ENCODE assay signal across 22 cellular contexts in the genomic region with DNA sequence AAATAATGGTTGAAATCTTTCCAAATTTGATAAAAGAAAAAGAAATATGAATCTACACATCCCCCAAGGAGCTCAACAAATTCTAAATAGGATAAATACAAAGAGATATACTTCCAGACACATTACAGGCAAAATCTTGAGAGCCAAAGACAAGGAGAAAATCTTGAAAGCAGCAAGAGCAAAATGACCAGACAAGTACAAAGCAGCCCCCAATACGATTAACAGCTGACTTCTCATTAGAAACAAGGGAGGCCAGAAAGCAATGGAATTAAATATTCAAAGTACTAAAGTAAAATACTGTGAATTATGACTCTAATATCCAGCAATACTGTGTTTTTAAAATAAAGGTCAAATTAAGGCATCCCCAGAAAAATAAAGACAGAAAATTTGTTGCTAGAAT.
"Had no signal": no experiment of that assay in that cellular context is flagged by ENCODE, and none has a peak within 500 bp of the region (broad histone marks: within the 10 kb centered on the region; RNA-seq: fewer than 3 reads in every experiment).

No MANE protein-coding gene starts in this region.

- ATAC-seq: activated CD4-positive, alpha-beta T cell treated with anti-CD3 and anti-CD28 coated beads for 36 hours; foreskin keratinocyte; natural killer cell; T-cell had no signal

- H3K4me3 ChIP-seq: testis had no signal

- H3K9me3 ChIP-seq: testis had no signal

- H3K27ac Mint-ChIP-seq: activated B cell treated with CpG ODN at 0.5 μM for 24 hours; activated CD4-positive, alpha-beta memory T cell treated with anti-CD3 and anti-CD28 coated beads for 36 hours; activated CD4-positive, alpha-beta T cell treated with anti-CD3 and anti-CD28 coated beads for 36 hours; activated naive CD4-positive, alpha-beta T cell treated with anti-CD3 and anti-CD28 coated beads, Interleukin-2, amount 10 ng/mL, durations not matched to agents 7 days and 5 days; brain; mesothelial cell of epicardium; natural killer cell; progenitor cell of endocrine pancreas; T-cell; T-helper 2 cell treated with Interferon-gamma antibody and Interleukin-4, amounts not matched to agents 5 μg/mL and 100 μg/mL, for 36 hours; type B pancreatic cell had no signal

- H3K36me3 Mint-ChIP-seq: natural killer cell, type B pancreatic cell had no signal

- H3K27ac ChIP-seq: foreskin keratinocyte, testis had no signal

- H3K27me3 ChIP-seq: foreskin keratinocyte, testis had no signal

- H3K4me3 Mint-ChIP-seq: activated B cell treated with CpG ODN at 0.5 μM for 24 hours; activated CD4-positive, alpha-beta memory T cell treated with anti-CD3 and anti-CD28 coated beads for 36 hours; activated CD4-positive, alpha-beta T cell treated with anti-CD3 and anti-CD28 coated beads for 36 hours; activated naive CD4-positive, alpha-beta T cell treated with anti-CD3 and anti-CD28 coated beads, Interleukin-2, amount 10 ng/mL, durations not matched to agents 7 days and 5 days; brain; mesothelial cell of epicardium; natural killer cell; T-cell; T-helper 2 cell treated with Interferon-gamma antibody and Interleukin-4, amounts not matched to agents 5 μg/mL and 100 μg/mL, for 36 hours; type B pancreatic cell had no signal

- DNase-seq: activated B cell treated with CpG ODN at 0.5 μM for 24 hours; activated CD4-positive, alpha-beta memory T cell treated with anti-CD3 and anti-CD28 coated beads for 36 hours; activated CD4-positive, alpha-beta T cell treated with anti-CD3 and anti-CD28 coated beads for 36 hours; activated effector memory CD4-positive, alpha-beta T cell treated with anti-CD3 and anti-CD28 coated beads, Interleukin-2, amount 50 U/mL, for 16 hours; activated naive CD4-positive, alpha-beta T cell treated with anti-CD3 and anti-CD28 coated beads, Interleukin-2, amount 10 ng/mL, durations not matched to agents 7 days and 5 days; activated T-cell treated with anti-CD3 and anti-CD28 coated beads for 4 hours; aorta; effector CD4-positive, alpha-beta T cell; foreskin keratinocyte; kidney; mammary epithelial cell; natural killer cell; retina; stimulated activated CD4-positive, alpha-beta T cell treated with anti-CD3 and anti-CD28 coated beads, Interleukin-4, amount 100 ng/mL, for 1 hour; stimulated activated naive CD4-positive, alpha-beta T cell; T-cell; testis had no signal

- FAIRE-seq: kidney had no signal

- H3K27me3 Mint-ChIP-seq: activated B cell treated with CpG ODN at 0.5 μM for 24 hours; activated CD4-positive, alpha-beta memory T cell treated with anti-CD3 and anti-CD28 coated beads for 36 hours; activated CD4-positive, alpha-beta T cell treated with anti-CD3 and anti-CD28 coated beads for 36 hours; activated naive CD4-positive, alpha-beta T cell treated with anti-CD3 and anti-CD28 coated beads, Interleukin-2, amount 10 ng/mL, durations not matched to agents 7 days and 5 days; brain; progenitor cell of endocrine pancreas; T-cell; type B pancreatic cell had no signal
